8 cellular contexts compared by ENCODE assay signal in the genomic region with DNA sequence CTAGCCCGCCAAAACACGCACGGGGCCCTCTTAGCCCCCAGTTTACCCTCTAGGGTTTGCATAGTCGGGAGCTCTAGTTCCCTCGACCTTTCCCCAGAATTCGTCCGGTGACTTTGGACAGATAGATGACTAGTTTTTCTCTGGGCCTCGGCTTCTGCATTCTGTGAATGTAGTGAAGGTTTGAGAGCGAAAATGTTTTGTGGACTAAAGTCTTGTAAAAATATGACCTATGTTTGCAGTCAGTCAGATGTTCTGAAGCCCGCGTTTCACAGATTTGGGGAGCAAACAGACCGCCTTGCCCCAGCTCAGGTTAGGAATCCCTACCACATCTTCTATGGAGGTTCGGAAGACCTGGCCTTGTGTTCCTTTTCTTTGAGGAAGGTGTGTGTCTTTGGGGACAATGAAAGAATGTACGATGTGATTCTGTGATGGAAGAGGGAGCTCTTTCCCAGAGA. TPM values are rescaled to one million over a fixed set of nuclear protein-coding genes. Genes with fewer than 3 reads are reported as not detected.
DNase-seq lines count a peak whose midpoint lies in the region; ATAC-seq and TF ChIP-seq lines count a peak whose summit lies in the region.

No MANE protein-coding gene starts in this region.

- WGBS in lower leg skin, 2 donors: 0 to 1% methylated on average over 14 of the region's 14 CpGs

- peak overlapping the region; percentile 98 for H3K27ac ChIP-seq in upper lobe of right lung

- DNase-seq in activated naive CD4-positive, alpha-beta T cell (lab: John Stamatoyannopoulos, UW): no peak
- no peak for DNase-seq in astrocyte of the cerebellum (ENCODE audit: low read depth)
- DNase-seq in lower leg skin (ENCODE audit: low spot score in 2 of 2): no peak
- no peak for DNase-seq in upper lobe of right lung
- no peak for DNase-seq in NCI-H774 (lab: John Stamatoyannopoulos, UW)
- no peak for DNase-seq in DMS 273 (lab: John Stamatoyannopoulos, UW; ENCODE audit: unreplicated experiment)

- peak overlapping the region; percentile 96 for H3K4me3 Mint-ChIP-seq in activated naive CD4-positive, alpha-beta T cell treated with anti-CD3 and anti-CD28 coated beads, Interleukin-2, amount 50 U/mL, for 24 hours

- peaks cover 5% of the 10 kb centered on the region for H3K36me3 Mint-ChIP-seq in activated naive CD4-positive, alpha-beta T cell treated with anti-CD3 and anti-CD28 coated beads, Interleukin-2, amount 50 U/mL, for 24 hours

- H3K36me3 ChIP-seq in upper lobe of right lung: peaks cover 2% of the 10 kb centered on the region

- H3K9me3 Mint-ChIP-seq in activated naive CD4-positive, alpha-beta T cell treated with anti-CD3 and anti-CD28 coated beads, Interleukin-2, amount 50 U/mL, for 24 hours: no peaks in the 10 kb centered on the region

- in situ Hi-C loops in astrocyte of the cerebellum (cut with HindIII; ENCODE audit: low sequenced_read_pairs): no loop called here

- H3K27me3 Mint-ChIP-seq in activated naive CD4-positive, alpha-beta T cell treated with anti-CD3 and anti-CD28 coated beads, Interleukin-2, amount 50 U/mL, for 24 hours: no peaks in the 10 kb centered on the region

- peak overlapping the region; percentile 98 for H3K27ac Mint-ChIP-seq in activated naive CD4-positive, alpha-beta T cell treated with anti-CD3 and anti-CD28 coated beads, Interleukin-2, amount 50 U/mL, for 24 hours

- no peaks in the 10 kb centered on the region for H3K27me3 ChIP-seq in upper lobe of right lung

- TF ChIP-seq CTCF in astrocyte of the cerebellum (IDR thresholded peaks at IDR 0.05; ENCODE audit: low read depth, low read length, missing control alignments): no peak
- TF ChIP-seq CTCF in lower leg skin (IDR thresholded peaks at IDR 0.05): no peak
- TF ChIP-seq CTCF in upper lobe of right lung (IDR thresholded peaks at IDR 0.05): no peak

- TF ChIP-seq POLR2A in lower leg skin (IDR thresholded peaks at IDR 0.05): no peak

- peaks cover 43% of the 10 kb centered on the region for H3K4me1 Mint-ChIP-seq in activated naive CD4-positive, alpha-beta T cell treated with anti-CD3 and anti-CD28 coated beads, Interleukin-2, amount 50 U/mL, for 24 hours

- ATAC-seq in upper lobe of right lung (peak; percentile 1), GM18519 (IDR thresholded peaks at IDR 0.05; ENCODE audit: low FRiP score, unreplicated experiment) (no peak)

- no peaks in the 10 kb centered on the region for H3K9me3 ChIP-seq in upper lobe of right lung

- intact Hi-C loops in lower leg skin (cut with DNase I; ENCODE audit: low total_unique reads): no loop called here
- intact Hi-C loops in upper lobe of right lung (cut with DNase I): no loop called here

- peaks cover 40% of the 10 kb centered on the region for H3K4me1 ChIP-seq in upper lobe of right lung

- peak overlapping the region; percentile 94 for H3K4me3 ChIP-seq in astrocyte of the cerebellum (ENCODE audit: low read depth, low read length)
- peak overlapping the region; percentile 52 for H3K4me3 ChIP-seq in lower leg skin (ENCODE audit: low read depth, poor library complexity, severe bottlenecking)
- peak overlapping the region; percentile 98 for H3K4me3 ChIP-seq in upper lobe of right lung

RNA-seq across cellular contexts. Expression of a gene that starts 0.4 kb away (rescaled TPM):
- total RNA-seq in lower leg skin (100 to 1,000 TPM; 223 to 278 (median 237) TPM), upper lobe of right lung (145 TPM)

RNA-seq across cellular contexts. Expression of a gene that starts 0.5 kb away (rescaled TPM):
- 10 to 100 TPM; 74.6 to 87.8 (median 82.3) TPM for total RNA-seq in lower leg skin
- 53.6 TPM for total RNA-seq in upper lobe of right lung

RNA-seq across cellular contexts. Expression of a gene that starts 36.7 kb away (rescaled TPM):
- total RNA-seq in lower leg skin (10 to 100 TPM; 15.6 to 62.3 (median 22.9) TPM), upper lobe of right lung (27.7 TPM)

RNA-seq across cellular contexts. Expression of a gene that starts 56.3 kb away (rescaled TPM):
- under 1 TPM; 0.19 to 0.89 (median 0.47) TPM for total RNA-seq in lower leg skin
- 1.0 TPM for total RNA-seq in upper lobe of right lung
